ENCODE assay signal across 29 cellular contexts in the genomic region with DNA sequence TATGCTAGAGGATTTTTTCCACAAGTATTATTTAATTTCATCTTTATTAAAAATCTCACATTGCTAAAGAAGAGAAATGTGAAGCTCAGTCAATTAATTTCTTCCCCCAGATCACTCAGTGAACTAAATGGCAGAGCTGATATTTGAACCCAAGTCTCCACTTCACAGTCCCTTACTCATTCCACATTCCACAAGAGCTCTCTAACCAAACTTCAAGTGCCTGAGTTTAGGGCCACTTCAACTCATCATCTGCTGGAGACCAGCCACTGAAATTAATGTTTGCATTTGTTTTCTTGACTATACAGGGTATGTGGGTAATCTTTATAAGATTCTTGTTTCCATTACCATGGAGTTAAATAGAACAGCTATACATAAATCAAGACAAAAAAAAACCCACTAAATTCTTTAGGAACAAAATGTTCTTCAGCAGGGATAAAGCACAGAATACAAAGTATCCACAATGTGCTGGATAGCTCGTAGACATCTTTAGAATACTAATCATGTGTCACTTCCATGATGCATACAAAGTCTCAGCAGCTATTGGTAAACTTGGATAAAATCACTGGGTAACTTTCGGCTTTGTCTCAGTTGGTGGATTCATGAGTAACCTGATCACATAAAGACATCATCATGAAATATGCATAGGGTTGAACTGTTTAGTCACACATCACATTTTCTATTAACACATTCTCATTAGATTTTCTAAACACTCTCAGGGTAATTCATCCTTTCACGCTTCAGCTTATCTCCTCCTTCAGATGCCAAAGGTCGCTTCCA.
DNase-seq lines count a peak whose midpoint lies in the region; ATAC-seq and TF ChIP-seq lines count a peak whose summit lies in the region.
"Had no signal": no experiment of that assay in that cellular context is flagged by ENCODE, and none has a peak within 500 bp of the region (broad histone marks: within the 10 kb centered on the region; RNA-seq: fewer than 3 reads in every experiment).

No MANE protein-coding gene starts in this region.

- H3K27me3 ChIP-seq in right cardiac atrium (ENCODE audit: control insufficient read depth, insufficient read depth) (no peaks in the 10 kb centered on the region), WERI-Rb-1 (ENCODE audit: insufficient read depth, low read depth, severe bottlenecking) (no peaks in the 10 kb centered on the region), ovary (no peaks in the 10 kb centered on the region)
- H3K27me3 ChIP-seq: esophagus squamous epithelium, gastroesophageal sphincter had no signal

- no peaks in the 10 kb centered on the region for H3K36me3 ChIP-seq in WERI-Rb-1
- no peaks in the 10 kb centered on the region for H3K36me3 ChIP-seq in ovary
- H3K36me3 ChIP-seq: esophagus squamous epithelium, gastroesophageal sphincter had no signal

- H3K4me3 ChIP-seq in right cardiac atrium (ENCODE audit: low read length) (no peak overlapping the region), WERI-Rb-1 (ENCODE audit: low read depth, low read length) (no peak overlapping the region), ovary (no peak overlapping the region)
- H3K4me3 ChIP-seq: esophagus squamous epithelium, gastroesophageal sphincter, SK-N-MC had no signal

- intact Hi-C loops in left ventricle myocardium superior (cut with micrococcal nuclease) (no loop called here), right cardiac atrium (cut with DNase I) (no loop called here), ovary (cut with DNase I) (no loop called here)

- peak; percentile 42 for ATAC-seq in left ventricle myocardium superior
- no peak for ATAC-seq in right cardiac atrium
- ATAC-seq: activated CD4-positive, alpha-beta T cell treated with anti-CD3 and anti-CD28 coated beads for 36 hours; activated naive CD4-positive, alpha-beta T cell treated with anti-CD3 and anti-CD28 coated beads, Interleukin-2, amount 50 U/mL, for 72 hours; gastroesophageal sphincter; naive thymus-derived CD4-positive, alpha-beta T cell; stimulated activated naive B cell treated with anti-CD40 and anti-IgM and Interleukin-4, amounts not matched to agents 10 μg/mL and 1 μg/mL and 100 μg/mL, for 72 hours; T-helper 17 cell had no signal

- no peaks in the 10 kb centered on the region for H3K9me3 ChIP-seq in right cardiac atrium (ENCODE audit: control insufficient read depth, low read length)
- no peaks in the 10 kb centered on the region for H3K9me3 ChIP-seq in WERI-Rb-1 (ENCODE audit: severe bottlenecking)
- H3K9me3 ChIP-seq in ovary: no peaks in the 10 kb centered on the region
- H3K9me3 ChIP-seq: esophagus squamous epithelium, gastroesophageal sphincter had no signal

- TF ChIP-seq CTCF in WERI-Rb-1 (IDR thresholded peaks at IDR 0.05; ENCODE audit: low read depth, low read length) (no peak), ovary (IDR thresholded peaks at IDR 0.05) (no peak)

- no peak for TF ChIP-seq POLR2A in ovary (IDR thresholded peaks at IDR 0.05)

- 64% methylated on average over 4 of the region's 4 CpGs for WGBS in right cardiac atrium
- 87 to 93% (median 89%) methylated on average over 4 of the region's 4 CpGs for WGBS in ovary, 3 donors

- H3K4me1 ChIP-seq in right cardiac atrium (ENCODE audit: control insufficient read depth, insufficient read depth, low read length) (peaks cover 5% of the 10 kb centered on the region), ovary (ENCODE audit: insufficient read depth) (peaks cover 4% of the 10 kb centered on the region)
- H3K4me1 ChIP-seq: esophagus squamous epithelium had no signal

- H3K27ac ChIP-seq in right cardiac atrium (ENCODE audit: low read length) (no peak overlapping the region), WERI-Rb-1 (peak overlapping the region; percentile 77), ovary (no peak overlapping the region)
- H3K27ac ChIP-seq: esophagus squamous epithelium, gastroesophageal sphincter, SK-N-MC had no signal

- DNase-seq in left ventricle myocardium superior (no peak), right cardiac atrium (no peak), WERI-Rb-1 (no peak), glomerular visceral epithelial cell (ENCODE audit: extremely low spot score) (peak; percentile 1), superior temporal gyrus (ENCODE audit: extremely low spot score) (peak; percentile 31), SHP77 treated with DMSO at 0.1 percent for 48 hours (lab: John Stamatoyannopoulos, UW) (no peak), ovary (no peak), DMS153 treated with DMSO at 0.1 percent for 48 hours (lab: John Stamatoyannopoulos, UW; ENCODE audit: unreplicated experiment) (no peak)
- DNase-seq: ACHN; activated CD4-positive, alpha-beta T cell treated with anti-CD3 and anti-CD28 coated beads for 36 hours; activated T-cell treated with anti-CD3 and anti-CD28 coated beads for 4 hours; anterior cingulate cortex; EL; esophagus squamous epithelium; H7; hippocampal formation; immature natural killer cell; midbrain; naive thymus-derived CD4-positive, alpha-beta T cell; NCI-H1694 treated with DMSO at 0.1 percent for 48 hours; NCI-H748 treated with DMSO at 0.1 percent for 48 hours; retina; RPMI8226; stimulated activated CD4-positive, alpha-beta T cell treated with anti-CD3 and anti-CD28 coated beads, Interleukin-4, amount 100 ng/mL, for 24 hours; stimulated activated naive B cell treated with anti-CD40 and anti-IgM and Interleukin-4, amounts not matched to agents 10 μg/mL and 1 μg/mL and 100 μg/mL, for 72 hours; T-helper 17 cell had no signal

- TF ChIP-seq EP300 in ovary (IDR thresholded peaks at IDR 0.05): no peak

Comparison
In these comparisons a context has a peak if more than half of its experiments do, and no peak if none do; other contexts are left out.
1. DNase-seq: peak in glomerular visceral epithelial cell (single experiment) and superior temporal gyrus (single experiment); none in left ventricle myocardium superior (single experiment), right cardiac atrium (0 of 3), WERI-Rb-1 (single experiment), SHP77 treated with DMSO at 0.1 percent for 48 hours (single experiment), ovary (0 of 5) and DMS153 treated with DMSO at 0.1 percent for 48 hours (single experiment).